ENCODE assay signal across 8 cellular contexts in the genomic region with DNA sequence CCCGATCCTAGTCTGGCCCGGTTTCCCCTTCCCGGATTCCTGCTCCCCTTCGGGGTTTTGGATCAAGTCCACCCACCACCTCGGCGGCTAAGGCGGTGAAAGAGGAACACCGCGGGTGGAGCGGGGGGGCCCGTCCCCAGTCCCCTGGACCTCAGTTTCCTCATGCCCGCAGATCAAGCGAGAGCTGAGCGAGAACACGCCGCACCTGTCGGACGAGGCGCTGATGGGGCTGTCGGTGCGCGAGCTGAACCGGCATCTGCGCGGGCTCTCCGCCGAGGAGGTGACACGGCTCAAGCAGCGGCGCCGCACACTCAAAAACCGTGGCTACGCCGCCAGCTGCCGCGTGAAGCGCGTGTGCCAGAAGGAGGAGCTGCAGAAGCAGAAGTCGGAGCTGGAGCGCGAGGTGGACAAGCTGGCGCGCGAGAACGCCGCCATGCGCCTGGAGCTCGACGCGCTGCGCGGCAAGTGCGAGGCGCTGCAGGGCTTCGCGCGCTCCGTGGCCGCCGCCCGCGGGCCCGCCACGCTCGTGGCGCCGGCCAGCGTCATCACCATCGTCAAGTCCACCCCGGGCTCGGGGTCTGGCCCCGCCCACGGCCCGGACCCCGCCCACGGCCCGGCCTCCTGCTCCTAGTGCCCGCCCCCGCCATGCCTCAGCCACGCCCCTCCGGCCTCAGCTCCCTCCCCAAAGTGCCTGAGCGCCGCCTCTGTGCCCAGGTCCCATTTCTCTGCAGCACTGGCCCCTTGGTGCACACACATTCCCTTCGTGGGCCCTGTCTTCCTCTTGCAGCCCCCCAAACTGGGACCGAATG. TPM values are rescaled to one million over a fixed set of nuclear protein-coding genes. Genes with fewer than 3 reads are reported as not detected.
DNase-seq lines count a peak whose midpoint lies in the region; ATAC-seq, FAIRE-seq and TF ChIP-seq lines count a peak whose summit lies in the region.

No MANE protein-coding gene starts in this region.

- H2BK120ac ChIP-seq in H1 (replicated peaks; ENCODE audit: low read depth, low read length), result no peak overlapping the region

- H3K79me1 ChIP-seq in H1 (ENCODE audit: low read depth, low read length), result peaks cover 3% of the 10 kb centered on the region; the same call in 1 of the 2 replicates

- peaks cover 51% of the 10 kb centered on the region for H3K4me1 Mint-ChIP-seq in activated CD4-positive, alpha-beta memory T cell treated with anti-CD3 and anti-CD28 coated beads, Interleukin-2, amount 10 ng/mL, durations not matched to agents 7 days and 5 days

- peak overlapping the region; percentile 55; the same call in 1 of the 2 replicates for H2BK12ac ChIP-seq in H1 (ENCODE audit: low read depth, low read length)

- H3K4me3 ChIP-seq in BE2C (ENCODE audit: low read depth, low read length), result peak overlapping the region; percentile 26
- peak overlapping the region; percentile 29 to 57 (median 38) for H3K4me3 ChIP-seq in H1 (ENCODE audit: extremely low read depth in 1 of 4, insufficient read depth in 2 of 4, low read depth in 3 of 4, low read length in 4 of 4)
- peak overlapping the region; percentile 3 to 52 for H3K4me3 ChIP-seq in mucosa of rectum (ENCODE audit: low read length in 2 of 2)

- H2AFZ ChIP-seq in H1 (ENCODE audit: low read length), result peak overlapping the region; percentile 27; the same call in 1 of the 2 replicates

- no peak overlapping the region for H3K23ac ChIP-seq in H1 (ENCODE audit: insufficient read length)

- peak overlapping the region; percentile 63 for H4K91ac ChIP-seq in H1 (replicated peaks; ENCODE audit: insufficient read length, low read length)

- peaks cover 7 to 20% of the 10 kb centered on the region in 2 experiments for H4K20me1 ChIP-seq in H1 (replicated peaks in 1 of 2; ENCODE audit: control insufficient read depth in 1 of 2, insufficient read depth in 2 of 2, low read length in 2 of 2)

- no peak overlapping the region for H3K27ac ChIP-seq in H1 (ENCODE audit: low read depth, low read length)
- peak overlapping the region in 1 of 2 donors; percentile 23 for H3K27ac ChIP-seq in mucosa of rectum (ENCODE audit: low read depth in 2 of 2, low read length in 2 of 2)

- H3K9ac ChIP-seq in H1 (replicated peaks in 1 of 4; ENCODE audit: extremely low read depth in 1 of 4, low read depth in 3 of 4, low read length in 3 of 4) (peak overlapping the region in 3 of 4 experiments; percentile 10 to 34 (median 31); a peak in 4 of 7 replicates), mucosa of rectum (ENCODE audit: low read depth in 1 of 2, low read length in 2 of 2) (peak overlapping the region in 1 of 2 donors; percentile 6)

- no peak overlapping the region for H3K56ac ChIP-seq in H1 (replicated peaks; ENCODE audit: insufficient read length, low read depth, low read length)

- H2BK5ac ChIP-seq in H1 (ENCODE audit: low read depth, low read length), result no peak overlapping the region

- H2BK15ac ChIP-seq in H1 (ENCODE audit: low read length), result no peak overlapping the region

- H3K27me3 Mint-ChIP-seq in activated CD4-positive, alpha-beta memory T cell treated with anti-CD3 and anti-CD28 coated beads, Interleukin-2, amount 10 ng/mL, durations not matched to agents 7 days and 5 days, result no peaks in the 10 kb centered on the region

- peak; percentile 61 for ATAC-seq in HG02885 (IDR thresholded peaks at IDR 0.05; ENCODE audit: poor library complexity, unreplicated experiment)
- ATAC-seq in stimulated activated naive CD8-positive, alpha-beta T cell treated with anti-CD3 and anti-CD28 coated beads, Interleukin-15, Interleukin-2, amounts not matched to agents 100 U/mL and 50 U/mL, for 24 hours, result no peak

- no peak overlapping the region for H2AK5ac ChIP-seq in H1 (ENCODE audit: low read depth, low read length)

- H3K23me2 ChIP-seq in H1 (ENCODE audit: low read depth, low read length), result peaks cover 6% of the 10 kb centered on the region; the same call in 1 of the 2 replicates

- peak overlapping the region; percentile 69; the same call in 1 of the 2 replicates for H4K8ac ChIP-seq in H1 (ENCODE audit: extremely low read depth, insufficient read depth, low read length)

- H3K9me3 ChIP-seq in BE2C (no peaks in the 10 kb centered on the region), H1 (ENCODE audit: insufficient read depth in 2 of 2, low read depth in 1 of 2, low read length in 1 of 2) (no peaks in the 10 kb centered on the region), mucosa of rectum (ENCODE audit: control insufficient read depth in 2 of 2, low read length in 2 of 2) (no peaks in the 10 kb centered on the region)

- H3K14ac ChIP-seq in H1 (ENCODE audit: insufficient read length), result no peak overlapping the region

- peak; percentile 91 for DNase-seq in BE2C
- DNase-seq in activated CD4-positive, alpha-beta memory T cell treated with anti-CD3 and anti-CD28 coated beads, Interleukin-2, amount 10 ng/mL, durations not matched to agents 7 days and 5 days, result peak; percentile 76
- DNase-seq in H1 (ENCODE audit: low read depth in 1 of 2, low spot score in 2 of 2), result peak; percentile 44 to 95
- DNase-seq in stimulated activated naive CD8-positive, alpha-beta T cell treated with anti-CD3 and anti-CD28 coated beads, Interleukin-15, Interleukin-2, amounts not matched to agents 100 U/mL and 50 U/mL, for 24 hours, result peak; percentile 69
- no peak for DNase-seq in DMS79 (lab: John Stamatoyannopoulos, UW)
- DNase-seq in HK-2 (ENCODE audit: unreplicated experiment), result no peak

- no peaks in the 10 kb centered on the region for H3K27me3 ChIP-seq in BE2C
- H3K27me3 ChIP-seq in H1 (replicated peaks in 1 of 4; ENCODE audit: control insufficient read depth in 3 of 4, extremely low read depth in 1 of 4, insufficient read depth in 3 of 4, low read length in 3 of 4), result peaks cover 0 to 16% (median 13%) of the 10 kb centered on the region in 4 experiments; a peak in 5 of 7 replicates
- H3K27me3 ChIP-seq in mucosa of rectum (ENCODE audit: control insufficient read depth in 2 of 2, insufficient read depth in 2 of 2, low read length in 2 of 2), result no peaks in the 10 kb centered on the region

- peaks cover 24% of the 10 kb centered on the region for H3K36me3 Mint-ChIP-seq in activated CD4-positive, alpha-beta memory T cell treated with anti-CD3 and anti-CD28 coated beads, Interleukin-2, amount 10 ng/mL, durations not matched to agents 7 days and 5 days (ENCODE audit: low read depth)

- H3K4me3 Mint-ChIP-seq in activated CD4-positive, alpha-beta memory T cell treated with anti-CD3 and anti-CD28 coated beads, Interleukin-2, amount 10 ng/mL, durations not matched to agents 7 days and 5 days, result peak overlapping the region; percentile 13

- peak overlapping the region; percentile 74 to 75 for H3K4me2 ChIP-seq in H1 (ENCODE audit: insufficient read depth in 1 of 2, low read depth in 2 of 2, low read length in 2 of 2)

- no peak overlapping the region for H3K4ac ChIP-seq in H1 (replicated peaks; ENCODE audit: insufficient read length, low read depth, low read length)

- no peak for TF ChIP-seq EP300 in H1 (IDR thresholded peaks at IDR 0.05; ENCODE audit: borderline replicate concordance in 1 of 2, low read depth in 2 of 2, low read length in 2 of 2)

- no peak overlapping the region for H3K27ac Mint-ChIP-seq in activated CD4-positive, alpha-beta memory T cell treated with anti-CD3 and anti-CD28 coated beads, Interleukin-2, amount 10 ng/mL, durations not matched to agents 7 days and 5 days

- 10% methylated on average over 73 of the region's 85 CpGs; no CpG with 5 or more reads in 1 of the 2 experiments for WGBS in H1 (ENCODE audit: extremely low coverage in 1 of 2, insufficient coverage in 1 of 2, insufficient read length in 1 of 2, insufficient replicate concordance in 2 of 2, low coverage in 1 of 2, low lambda C conversion rate in 2 of 2, missing lambda C conversion rate in 1 of 2), 2 experiments

- H4K5ac ChIP-seq in H1 (ENCODE audit: insufficient read length, low read depth, low read length), result no peak overlapping the region

- TF ChIP-seq POLR2A in H1 (IDR thresholded peaks at IDR 0.05; ENCODE audit: control extremely low read depth in 1 of 2, low read depth in 2 of 2, low read length in 2 of 2), result peak in 1 of 2 experiments; percentile 54; a peak in 2 of 3 replicates

- no peak for TF ChIP-seq CTCF in BE2C (IDR thresholded peaks at IDR 0.05; ENCODE audit: low read depth, low read length)
- TF ChIP-seq CTCF in H1 (IDR thresholded peaks at IDR 0.05; ENCODE audit: control extremely low read depth in 1 of 3, insufficient read depth in 1 of 3, low read depth in 1 of 3, low read length in 3 of 3), result peak in 1 of 3 experiments; percentile 0; a peak in 1 of 4 replicates

- CTCF ChIA-PET in activated CD4-positive, alpha-beta memory T cell treated with anti-CD3 and anti-CD28 coated beads, Interleukin-2, amount 10 ng/mL, durations not matched to agents 7 days and 5 days (lab: Charles Lee), result interaction anchor here (0.7 to 1.5 kb wide), 6 partner anchors 9 to 161 kb away, joined by 3 to 7 read pairs (median 4); a partner anchor contains a TSS
- CTCF ChIA-PET in H1 (lab: Charles Lee; ENCODE audit: partially characterized antibody), result interaction anchor here (0.6 to 3.3 kb wide), 7 partner anchors 9 to 122 kb away, joined by 3 to 12 read pairs (median 5); no protein-coding TSS in a partner anchor

- POLR2A ChIA-PET in activated CD4-positive, alpha-beta memory T cell treated with anti-CD3 and anti-CD28 coated beads, Interleukin-2, amount 10 ng/mL, durations not matched to agents 7 days and 5 days (lab: Charles Lee), result interaction anchor here (1.1 to 7.0 kb wide), 5 partner anchors 10 to 100 kb away, joined by 3 to 63 read pairs (median 3); a partner anchor contains a TSS
- POLR2A ChIA-PET in H1 (lab: Charles Lee; ENCODE audit: partially characterized antibody), result interaction anchor here (0.6 to 5.8 kb wide), 11 partner anchors 11 to 134 kb away, joined by 3 to 65 read pairs (median 3); a partner anchor contains a TSS

- no peak overlapping the region; the same call in 1 of the 2 replicates for H3K18ac ChIP-seq in H1 (ENCODE audit: extremely low read depth, low read length)

- no peak overlapping the region for H2BK20ac ChIP-seq in H1 (ENCODE audit: low read length)

- no peak for TF ChIP-seq RAD21 in H1 (IDR thresholded peaks at IDR 0.05 in 1 of 2, conservative IDR thresholded peaks at IDR 0.05 in 1 of 2; ENCODE audit: low read depth in 2 of 2, low read length in 2 of 2)

- FAIRE-seq in H1 (lab: Jason Lieb, UNC), result no peak

- H3K9me3 Mint-ChIP-seq in activated CD4-positive, alpha-beta memory T cell treated with anti-CD3 and anti-CD28 coated beads, Interleukin-2, amount 10 ng/mL, durations not matched to agents 7 days and 5 days, result no peaks in the 10 kb centered on the region

- H3K4me1 ChIP-seq in BE2C (peaks cover 6% of the 10 kb centered on the region; the same call in 1 of the 2 replicates), H1 (replicated peaks in 1 of 4; ENCODE audit: control insufficient read depth in 3 of 4, insufficient read depth in 4 of 4, low read length in 3 of 4) (peaks cover 10 to 26% (median 17%) of the 10 kb centered on the region in 4 experiments), mucosa of rectum (ENCODE audit: control insufficient read depth in 2 of 2, insufficient read depth in 2 of 2, low read length in 2 of 2) (peaks cover 19 to 22% of the 10 kb centered on the region in 2 donors)

- H3K36me3 ChIP-seq in BE2C (no peaks in the 10 kb centered on the region), H1 (ENCODE audit: control insufficient read depth in 2 of 4, insufficient read depth in 4 of 4, low read length in 3 of 4) (no peaks in the 10 kb centered on the region), mucosa of rectum (ENCODE audit: control insufficient read depth in 2 of 2, insufficient read depth in 2 of 2, low read length in 2 of 2) (peaks cover 0 to 6% of the 10 kb centered on the region in 2 donors)

- H3K79me2 ChIP-seq in H1 (ENCODE audit: control insufficient read depth in 1 of 2, insufficient read depth in 2 of 2, low read length in 2 of 2), result no peaks in the 10 kb centered on the region

RNA-seq across cellular contexts. Expression of a gene that starts 12.7 kb away (rescaled TPM):
- 13.4 TPM for polyA plus RNA-seq in BE2C (2012; ENCODE audit: insufficient read depth, insufficient read length, low read depth)
- 10 to 100 TPM; 15.3 to 16.4 TPM for total RNA-seq in activated CD4-positive, alpha-beta memory T cell treated with anti-CD3 and anti-CD28 coated beads, Interleukin-2, amount 10 ng/mL, durations not matched to agents 7 days and 5 days
- total RNA-seq in H1 (2021; fragmentation: NEBNext Ultra II Directional; extraction: Animal tissue kit (Norgen Biotek cat#: 25700)), result 6.2 and 6.3 TPM in 2 replicates
- 1.5 and 2.4 TPM in 2 replicates for polyA plus RNA-seq in H1 (2011; rRNA removed)
- polyA plus RNA-seq in H1 (2011; cell fraction: cytosol; rRNA removed), result 2.9 TPM
- polyA plus RNA-seq in H1 (2011; cell fraction: nucleus; rRNA removed), result 2.1 TPM
- 3.3 to 4.4 TPM (median 4.0 TPM) in 4 replicates for polyA plus RNA-seq in H1 (2012, experiment 1 of 2)
- 4.4 TPM for polyA plus RNA-seq in H1 (2012, experiment 2 of 2)
- 4.0 TPM for polyA plus RNA-seq in H1 (2013, experiment 1 of 2)
- polyA plus RNA-seq in H1 (2013, experiment 2 of 2), result 4.0 TPM
- 1.0 and 1.3 TPM in 2 replicates for polyA minus RNA-seq in H1 (2011; rRNA and poly(A)+ RNA removed)
- polyA minus RNA-seq in H1 (2011; cell fraction: cytosol; rRNA and poly(A)+ RNA removed), result 3.1 TPM
- 4.4 TPM for polyA minus RNA-seq in H1 (2011; cell fraction: nucleus; rRNA and poly(A)+ RNA removed)

RNA-seq across cellular contexts. Expression of a gene that starts 32.8 kb away (rescaled TPM):
- polyA plus RNA-seq in BE2C (2012; ENCODE audit: insufficient read depth, insufficient read length, low read depth), result 23.0 TPM
- 10 to 100 TPM; 80.7 to 85.7 TPM for total RNA-seq in activated CD4-positive, alpha-beta memory T cell treated with anti-CD3 and anti-CD28 coated beads, Interleukin-2, amount 10 ng/mL, durations not matched to agents 7 days and 5 days
- total RNA-seq in H1 (2021; fragmentation: NEBNext Ultra II Directional; extraction: Animal tissue kit (Norgen Biotek cat#: 25700)), result 13.2 and 14.2 TPM in 2 replicates
- polyA plus RNA-seq in H1 (2011; rRNA removed), result 21.0 and 36.0 TPM in 2 replicates
- 22.6 TPM for polyA plus RNA-seq in H1 (2011; cell fraction: cytosol; rRNA removed)
- polyA plus RNA-seq in H1 (2011; cell fraction: nucleus; rRNA removed), result 133 TPM
- polyA plus RNA-seq in H1 (2012, experiment 1 of 2), result 12.9 to 21.4 TPM (median 16.6 TPM) in 4 replicates
- 9.4 TPM for polyA plus RNA-seq in H1 (2012, experiment 2 of 2)
- polyA plus RNA-seq in H1 (2013, experiment 1 of 2), result 8.7 TPM
- polyA plus RNA-seq in H1 (2013, experiment 2 of 2), result 7.3 TPM
- 43.1 and 49.8 TPM in 2 replicates for polyA minus RNA-seq in H1 (2011; rRNA and poly(A)+ RNA removed)
- polyA minus RNA-seq in H1 (2011; cell fraction: cytosol; rRNA and poly(A)+ RNA removed), result 21.7 TPM
- 103 TPM for polyA minus RNA-seq in H1 (2011; cell fraction: nucleus; rRNA and poly(A)+ RNA removed)

RNA-seq across cellular contexts. Expression of a gene that starts 58.4 kb away (rescaled TPM):
- polyA plus RNA-seq in BE2C (2012; ENCODE audit: insufficient read depth, insufficient read length, low read depth), result 51.4 TPM
- total RNA-seq in activated CD4-positive, alpha-beta memory T cell treated with anti-CD3 and anti-CD28 coated beads, Interleukin-2, amount 10 ng/mL, durations not matched to agents 7 days and 5 days, result 10 to 100 TPM; 45.9 to 49.3 TPM
- 79.9 and 81.0 TPM in 2 replicates for total RNA-seq in H1 (2021; fragmentation: NEBNext Ultra II Directional; extraction: Animal tissue kit (Norgen Biotek cat#: 25700))
- polyA plus RNA-seq in H1 (2011; rRNA removed), result 41.6 and 70.6 TPM in 2 replicates
- polyA plus RNA-seq in H1 (2011; cell fraction: cytosol; rRNA removed), result 29.5 TPM
- 55.9 TPM for polyA plus RNA-seq in H1 (2011; cell fraction: nucleus; rRNA removed)
- 34.1 to 60.3 TPM (median 56.8 TPM) in 4 replicates for polyA plus RNA-seq in H1 (2012, experiment 1 of 2)
- polyA plus RNA-seq in H1 (2012, experiment 2 of 2), result 49.3 TPM
- 57.6 TPM for polyA plus RNA-seq in H1 (2013, experiment 1 of 2)
- 64.6 TPM for polyA plus RNA-seq in H1 (2013, experiment 2 of 2)
- 31.7 and 53.2 TPM in 2 replicates for polyA minus RNA-seq in H1 (2011; rRNA and poly(A)+ RNA removed)
- 60.0 TPM for polyA minus RNA-seq in H1 (2011; cell fraction: cytosol; rRNA and poly(A)+ RNA removed)
- 32.2 TPM for polyA minus RNA-seq in H1 (2011; cell fraction: nucleus; rRNA and poly(A)+ RNA removed)

Comparison
In these comparisons a context has a peak if more than half of its experiments do, and no peak if none do; other contexts are left out.
1. DNase-seq: peak in BE2C (single experiment), activated CD4-positive, alpha-beta memory T cell treated with anti-CD3 and anti-CD28 coated beads, Interleukin-2, amount 10 ng/mL, durations not matched to agents 7 days and 5 days (single experiment), H1 (2 of 2) and stimulated activated naive CD8-positive, alpha-beta T cell treated with anti-CD3 and anti-CD28 coated beads, Interleukin-15, Interleukin-2, amounts not matched to agents 100 U/mL and 50 U/mL, for 24 hours (single experiment); none in DMS79 (single experiment) and HK-2 (single experiment).
2. Peak in every context shown above with its lines, with median percentiles within 50 percentile points of each other: H3K4me3 ChIP-seq.